ENCODE assay signal across 15 cellular contexts in genomic region chr20:44552568-44552949, GRCh38. TPM values are rescaled to one million over a fixed set of nuclear protein-coding genes. Genes with fewer than 3 reads are reported as not detected.
DNase-seq lines count a peak whose midpoint lies in the region; TF ChIP-seq lines count a peak whose summit lies in the region.
"Had no signal": no experiment of that assay in that cellular context is flagged by ENCODE, and none has a peak within 500 bp of the region (broad histone marks: within the 10 kb centered on the region; RNA-seq: fewer than 3 reads in every experiment).

No MANE protein-coding gene starts in this region.

- H3K9me2 ChIP-seq in PC-9 (ENCODE audit: insufficient read depth) = no peaks in the 10 kb centered on the region

- H3K4me2 ChIP-seq in PC-9 = peak overlapping the region; percentile 60
- H3K4me2 ChIP-seq in skeletal muscle satellite cell (ENCODE audit: low read length) = peak overlapping the region; percentile 11

- H3K9me3 ChIP-seq in PC-9 (ENCODE audit: insufficient read depth, low read depth) = no peaks in the 10 kb centered on the region
- no peaks in the 10 kb centered on the region for H3K9me3 ChIP-seq in esophagus squamous epithelium
- no peaks in the 10 kb centered on the region for H3K9me3 ChIP-seq in skeletal muscle satellite cell (replicated peaks; ENCODE audit: low read length)
- H3K9me3 ChIP-seq: prostate gland, testis had no signal

- H3K4me1 ChIP-seq in PC-9 (replicated peaks; ENCODE audit: insufficient read depth) (peaks cover 24% of the 10 kb centered on the region), esophagus squamous epithelium (peaks cover 0 to 44% (median 21%) of the 10 kb centered on the region in 3 donors), skeletal muscle satellite cell (ENCODE audit: control insufficient read depth, insufficient read depth, low read length) (peaks cover 30% of the 10 kb centered on the region)

- no peaks in the 10 kb centered on the region for H4K20me1 ChIP-seq in PC-9 (ENCODE audit: insufficient read depth)

- H3K27me3 ChIP-seq in PC-9 (ENCODE audit: insufficient read depth, low read depth) (no peaks in the 10 kb centered on the region), esophagus squamous epithelium (no peaks in the 10 kb centered on the region), skeletal muscle satellite cell (ENCODE audit: control insufficient read depth, insufficient read depth, low read length) (no peaks in the 10 kb centered on the region)
- H3K27me3 ChIP-seq: testis had no signal

- H3K79me2 ChIP-seq in PC-9 (ENCODE audit: low read depth) = no peaks in the 10 kb centered on the region

- no peak for TF ChIP-seq CTCF in PC-9 (conservative IDR thresholded peaks at IDR 0.05)
- TF ChIP-seq CTCF in esophagus squamous epithelium (IDR thresholded peaks at IDR 0.05) = no peak

- no peaks in the 10 kb centered on the region for H3K36me3 ChIP-seq in PC-9 (ENCODE audit: low read depth)
- H3K36me3 ChIP-seq in esophagus squamous epithelium = no peaks in the 10 kb centered on the region
- no peaks in the 10 kb centered on the region for H3K36me3 ChIP-seq in skeletal muscle satellite cell (ENCODE audit: insufficient read depth, low read length)
- H3K36me3 ChIP-seq: prostate gland had no signal

- H3K27ac ChIP-seq in PC-9 (peak overlapping the region; percentile 72), esophagus squamous epithelium (peak overlapping the region in 3 of 4 donors; percentile 51 to 84 (median 73))
- H3K27ac ChIP-seq: 22Rv1, testis had no signal

- WGBS in esophagus squamous epithelium, 2 donors = 49 to 53% methylated on average over 3 of the region's 3 CpGs

- no peak overlapping the region for H3K9ac ChIP-seq in skeletal muscle satellite cell (ENCODE audit: low read depth, low read length)

- no peak for TF ChIP-seq POLR2A in esophagus squamous epithelium (IDR thresholded peaks at IDR 0.05)

- H2AFZ ChIP-seq in PC-9 = no peak overlapping the region

- POLR2A ChIA-PET in PC-9 (lab: Charles Lee; ENCODE audit: unreplicated experiment) = interaction anchor here (0.7 kb wide), 1 partner anchor 21 kb away, joined by 6 read pairs; no protein-coding TSS in a partner anchor

- DNase-seq in DMS53 (lab: John Stamatoyannopoulos, UW) (peak; percentile 48), DMS53 treated with DMSO at 0.1 percent for 48 hours (lab: John Stamatoyannopoulos, UW; ENCODE audit: unreplicated experiment) (no peak), PC-9 (no peak), esophagus squamous epithelium (lab: John Stamatoyannopoulos, UW) (no peak), HCEC 1CT (no peak), DMS79 (lab: John Stamatoyannopoulos, UW) (no peak), NCI-H1694 treated with DMSO at 0.1 percent for 48 hours (lab: John Stamatoyannopoulos, UW) (no peak)
- DNase-seq: aorta, Kasumi-1, NCI-H2171, T-helper 9 cell, testis had no signal

- H3F3A ChIP-seq in PC-9 (ENCODE audit: insufficient read depth, low read depth) = peaks cover 13% of the 10 kb centered on the region

- intact Hi-C loops in PC-9 (cut with micrococcal nuclease; ENCODE audit: unreplicated experiment) = no loop called here
- intact Hi-C loops in esophagus squamous epithelium (cut with DNase I) = no loop called here

- CTCF ChIA-PET in PC-9 (lab: Charles Lee) = no interaction called here

- BruUV-seq in PC-9 (replicated peaks; lab: Mats Ljungman, UMichigan) = no TSS peak

- H3K4me3 ChIP-seq in PC-9 (no peak overlapping the region), esophagus squamous epithelium (no peak overlapping the region), skeletal muscle satellite cell (ENCODE audit: low read length) (no peak overlapping the region)
- H3K4me3 ChIP-seq: prostate gland, testis had no signal

RNA-seq across cellular contexts. Expression of gene PKIG, which starts 29.8 kb away (rescaled TPM):
- total RNA-seq in PC-9 (2021) (41.9 and 50.1 TPM in 2 replicates), esophagus squamous epithelium (10 to 100 TPM; 11.0 to 80.1 (median 19.4) TPM)
- 57.3 and 74.9 TPM in 2 replicates for total RNA-seq in skeletal muscle satellite cell (2012; rRNA removed)

RNA-seq across cellular contexts. Expression of gene SERINC3, which starts 30.7 kb away (rescaled TPM):
- total RNA-seq in PC-9 (2021) (76.0 and 110 TPM in 2 replicates), esophagus squamous epithelium (10 to 100 TPM; 41.7 to 83.9 (median 59.4) TPM)
- 88.7 and 94.8 TPM in 2 replicates for total RNA-seq in skeletal muscle satellite cell (2012; rRNA removed)
